Comparison of ENCODE assay signal across 8 cellular contexts in the genomic region with DNA sequence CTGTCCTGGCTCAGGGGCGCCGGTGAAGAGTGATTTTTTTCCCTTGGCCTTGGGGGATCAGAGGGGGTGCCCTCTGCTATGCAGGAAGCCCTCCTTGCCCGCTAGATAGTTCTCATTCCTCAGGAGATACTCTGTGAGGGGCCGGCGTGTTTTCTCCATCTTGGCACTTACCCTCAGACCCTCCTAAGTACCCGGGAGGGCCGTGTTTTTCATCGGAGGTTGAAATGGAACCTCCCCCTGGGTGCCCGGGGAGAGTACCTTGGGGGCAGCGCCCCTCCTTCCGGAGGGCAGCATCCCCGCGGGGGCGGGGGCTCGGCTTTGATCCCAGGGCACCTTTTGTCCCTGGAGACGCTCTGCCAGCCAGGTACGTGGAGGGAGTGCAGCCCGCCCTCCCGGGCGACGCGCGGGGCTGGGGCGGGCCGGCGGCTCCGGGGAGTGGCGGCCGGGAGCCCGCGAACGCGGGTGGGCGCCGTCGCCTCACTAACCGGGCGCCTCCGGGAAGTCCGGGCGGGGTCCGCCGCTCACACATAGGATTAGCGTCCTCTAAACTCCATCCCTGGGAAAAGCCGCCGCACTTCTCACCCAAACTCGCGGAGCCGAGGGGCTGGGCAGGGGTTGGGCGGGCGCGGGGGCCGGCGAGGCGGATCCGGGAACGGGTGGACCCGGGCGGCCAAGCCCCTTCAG. TPM values are rescaled to one million over a fixed set of nuclear protein-coding genes. Genes with fewer than 3 reads are reported as not detected.
DNase-seq lines count a peak whose midpoint lies in the region; ATAC-seq and TF ChIP-seq lines count a peak whose summit lies in the region.
"Not testable (repeated sequence)": the region's sequence is repeated elsewhere in the genome, so short reads cannot be mapped to it uniquely, and the experiment has no call there.

No MANE protein-coding gene starts in this region.

- not testable (repeated sequence) for H3K9me3 ChIP-seq in AG04450 (ENCODE audit: control insufficient read depth, insufficient read depth, low read length); duodenal mucosa (ENCODE audit: control insufficient read depth in 1 of 2, low read length in 2 of 2); skeletal muscle tissue (ENCODE audit: control insufficient read depth in 3 of 3, low read length in 3 of 3)

- not testable (repeated sequence) for DNase-seq in AG04450 (ENCODE audit: low read depth, low spot score)
- DNase-seq in NCI-H510A (lab: John Stamatoyannopoulos, UW) (peak; percentile 35), left kidney (ENCODE audit: low read depth, low spot score) (peak; percentile 64)
- peak; percentile 72 for DNase-seq in activated CD8-positive, alpha-beta memory T cell treated with anti-CD3 and anti-CD28 coated beads, Interleukin-2, amount 50 U/mL, for 48 hours

- not testable (repeated sequence) for H3K27me3 ChIP-seq in AG04450 (ENCODE audit: control insufficient read depth, insufficient read depth, low read length); duodenal mucosa (ENCODE audit: control insufficient read depth in 1 of 2, insufficient read depth in 2 of 2, low read length in 2 of 2); skeletal muscle tissue (ENCODE audit: control insufficient read depth in 3 of 3, insufficient read depth in 3 of 3, low read length in 3 of 3)

- CTCF ChIA-PET in AG04450 (lab: Charles Lee) = not testable (repeated sequence)

- ATAC-seq in GM19043 (IDR thresholded peaks at IDR 0.05; ENCODE audit: low read depth, unreplicated experiment) (peak; percentile 20), HG02981 (IDR thresholded peaks at IDR 0.05; ENCODE audit: unreplicated experiment) (peak; percentile 26)

- POLR2A ChIA-PET in AG04450 (lab: Yijun Ruan, JAX) = not testable (repeated sequence)

- H3K4me3 ChIP-seq in AG04450 (ENCODE audit: low read depth, low read length) (peak overlapping the region; percentile 62), duodenal mucosa (ENCODE audit: low read depth in 1 of 2, low read length in 2 of 2) (peak overlapping the region; percentile 50 to 64), skeletal muscle tissue (ENCODE audit: low read length in 3 of 3) (peak overlapping the region; percentile 43 to 60 (median 60))

- H3K9ac ChIP-seq in duodenal mucosa (ENCODE audit: low read depth in 1 of 2, low read length in 2 of 2) (peak overlapping the region in 1 of 2 donors; percentile 32), skeletal muscle tissue (ENCODE audit: low read depth in 1 of 3, low read length in 3 of 3) (peak overlapping the region in 2 of 3 donors; percentile 64 to 77)

- H3K4me1 ChIP-seq in duodenal mucosa (ENCODE audit: control insufficient read depth in 1 of 2, insufficient read depth in 2 of 2, low read length in 2 of 2); skeletal muscle tissue (ENCODE audit: control insufficient read depth in 3 of 3, insufficient read depth in 3 of 3, low read length in 3 of 3): not testable (repeated sequence)

- not testable (repeated sequence) for TF ChIP-seq CTCF in AG04450 (IDR thresholded peaks at IDR 0.05; ENCODE audit: low read depth, low read length)

- H3K36me3 ChIP-seq in duodenal mucosa (ENCODE audit: control insufficient read depth in 1 of 2, insufficient read depth in 2 of 2, low read length in 2 of 2); skeletal muscle tissue (ENCODE audit: control insufficient read depth in 3 of 3, insufficient read depth in 3 of 3, low read length in 3 of 3): not testable (repeated sequence)

- not testable (repeated sequence) for H3K27ac ChIP-seq in AG04450 (ENCODE audit: low read depth, low read length)
- H3K27ac ChIP-seq in duodenal mucosa (ENCODE audit: low read depth, low read length) (peak overlapping the region; percentile 66), skeletal muscle tissue (ENCODE audit: low read depth, low read length) (peak overlapping the region; percentile 51)

RNA-seq across cellular contexts. Expression of a gene that starts 0.8 kb away (rescaled TPM):
- 49.3 and 57.4 TPM in 2 replicates for polyA plus RNA-seq in AG04450 (2011; rRNA removed)
- polyA minus RNA-seq in AG04450 (2011; rRNA and poly(A)+ RNA removed) = 109 and 111 TPM in 2 replicates
- 47.0 TPM for total RNA-seq in skeletal muscle tissue

RNA-seq across cellular contexts. Expression of a gene that starts 54.2 kb away (rescaled TPM):
- 15.9 and 19.7 TPM in 2 replicates for polyA plus RNA-seq in AG04450 (2011; rRNA removed)
- 13.9 and 14.9 TPM in 2 replicates for polyA minus RNA-seq in AG04450 (2011; rRNA and poly(A)+ RNA removed)
- total RNA-seq in skeletal muscle tissue = 18.3 TPM
